In genomic region chrX:25007059-25008053, GRCh38 we compare ENCODE assay signal across 23 cellular contexts. TPM values are rescaled to one million over a fixed set of nuclear protein-coding genes. Genes with fewer than 3 reads are reported as not detected.
DNase-seq lines count a peak whose midpoint lies in the region; ATAC-seq, FAIRE-seq and TF ChIP-seq lines count a peak whose summit lies in the region.
"Had no signal": no experiment of that assay in that cellular context is flagged by ENCODE, and none has a peak within 500 bp of the region (broad histone marks: within the 10 kb centered on the region; RNA-seq: fewer than 3 reads in every experiment).

No MANE protein-coding gene starts in this region.

- peaks cover 12% of the 10 kb centered on the region for H3K4me1 Mint-ChIP-seq in activated naive CD8-positive, alpha-beta T cell treated with anti-CD3 and anti-CD28 coated beads, Interleukin-2, amount 10 ng/mL, durations not matched to agents 7 days and 5 days
- H3K4me1 Mint-ChIP-seq in CD14-positive monocyte: peaks cover 17% of the 10 kb centered on the region

- in situ Hi-C loops in mammary epithelial cell (cut with MboI; ENCODE audit: low sequenced_read_pairs in 2 of 2): no loop called here

- no peak for TF ChIP-seq POLR2A in breast epithelium (IDR thresholded peaks at IDR 0.05)
- TF ChIP-seq POLR2A in testis (IDR thresholded peaks at IDR 0.05): no peak

- H3K27me3 Mint-ChIP-seq in activated naive CD8-positive, alpha-beta T cell treated with anti-CD3 and anti-CD28 coated beads, Interleukin-2, amount 10 ng/mL, durations not matched to agents 7 days and 5 days: peaks cover 68% of the 10 kb centered on the region
- peaks cover 73 to 94% (median 86%) of the 10 kb centered on the region in 3 donors for H3K27me3 Mint-ChIP-seq in CD14-positive monocyte (ENCODE audit: low read depth in 3 of 3)

- no peaks in the 10 kb centered on the region for H4K20me1 ChIP-seq in mammary epithelial cell (ENCODE audit: insufficient read depth, low read length)

- peak overlapping the region; percentile 45 for H3K4me3 Mint-ChIP-seq in activated naive CD8-positive, alpha-beta T cell treated with anti-CD3 and anti-CD28 coated beads, Interleukin-2, amount 10 ng/mL, durations not matched to agents 7 days and 5 days
- H3K4me3 Mint-ChIP-seq in CD14-positive monocyte: peak overlapping the region in 1 of 2 donors; percentile 86

- peak overlapping the region in 2 of 3 experiments; percentile 12 to 20 for H3K4me3 ChIP-seq in mammary epithelial cell (replicated peaks in 1 of 3; ENCODE audit: insufficient read depth in 1 of 3, low read depth in 2 of 3, low read length in 3 of 3)
- H3K4me3 ChIP-seq in breast epithelium: peak overlapping the region in 1 of 3 donors; percentile 29
- H3K4me3 ChIP-seq in testis: peak overlapping the region in 1 of 2 donors; percentile 31
- H3K4me3 ChIP-seq in small intestine (ENCODE audit: low read depth in 1 of 2, low read length in 2 of 2): no peak overlapping the region
- H3K4me3 ChIP-seq: GM23248, upper lobe of left lung had no signal

- no peaks in the 10 kb centered on the region for H3K36me3 ChIP-seq in mammary epithelial cell (ENCODE audit: insufficient read depth, low read length)
- H3K36me3 ChIP-seq in breast epithelium: no peaks in the 10 kb centered on the region
- H3K36me3 ChIP-seq in testis (ENCODE audit: low read depth, missing control alignments): no peaks in the 10 kb centered on the region
- no peaks in the 10 kb centered on the region for H3K36me3 ChIP-seq in small intestine (ENCODE audit: control insufficient read depth in 2 of 2, insufficient read depth in 2 of 2, low read length in 2 of 2)
- H3K36me3 ChIP-seq: esophagus squamous epithelium, upper lobe of left lung had no signal

- H3K9me3 ChIP-seq in mammary epithelial cell (replicated peaks; ENCODE audit: insufficient read depth, low read length): peaks cover 3% of the 10 kb centered on the region
- no peaks in the 10 kb centered on the region for H3K9me3 ChIP-seq in breast epithelium
- no peaks in the 10 kb centered on the region for H3K9me3 ChIP-seq in testis
- no peaks in the 10 kb centered on the region for H3K9me3 ChIP-seq in small intestine (ENCODE audit: control insufficient read depth, low read depth)
- H3K9me3 ChIP-seq: esophagus squamous epithelium, upper lobe of left lung had no signal

- peaks cover 27% of the 10 kb centered on the region for H3K27me3 ChIP-seq in mammary epithelial cell (ENCODE audit: insufficient read depth, low read length)
- H3K27me3 ChIP-seq in breast epithelium: peaks cover 3 to 99% of the 10 kb centered on the region in 2 donors
- no peaks in the 10 kb centered on the region for H3K27me3 ChIP-seq in testis
- H3K27me3 ChIP-seq in small intestine (ENCODE audit: control insufficient read depth in 2 of 2, insufficient read depth in 2 of 2, low read length in 2 of 2): peaks cover 8 to 21% of the 10 kb centered on the region in 2 donors

- dilution Hi-C loops in mammary epithelial cell (cut with HindIII; ENCODE audit: low sequenced_read_pairs): no loop called here

- intact Hi-C loops in mammary epithelial cell (cut with micrococcal nuclease): no loop called here
- intact Hi-C loops in breast epithelium (cut with DNase I; ENCODE audit: low total_unique reads): no loop called here
- intact Hi-C loops in testis (cut with DNase I; ENCODE audit: low total_unique reads): no loop called here
- intact Hi-C loops in CD14-positive monocyte (cut with micrococcal nuclease): no loop called here

- POLR2A ChIA-PET in activated naive CD8-positive, alpha-beta T cell treated with anti-CD3 and anti-CD28 coated beads, Interleukin-2, amount 10 ng/mL, durations not matched to agents 7 days and 5 days (lab: Charles Lee): no interaction called here

- no peaks in the 10 kb centered on the region for H3K79me2 ChIP-seq in mammary epithelial cell (ENCODE audit: insufficient read depth, low read length)

- H3K27ac ChIP-seq in mammary epithelial cell (ENCODE audit: insufficient read depth, low read depth, low read length) (no peak overlapping the region), breast epithelium (no peak overlapping the region), testis (peak overlapping the region; percentile 77 to 85), small intestine (ENCODE audit: low read depth in 1 of 2, low read length in 1 of 2) (no peak overlapping the region)
- H3K27ac ChIP-seq: esophagus squamous epithelium, GM23248, upper lobe of left lung had no signal

- no peaks in the 10 kb centered on the region for H3K9me3 Mint-ChIP-seq in activated naive CD8-positive, alpha-beta T cell treated with anti-CD3 and anti-CD28 coated beads, Interleukin-2, amount 10 ng/mL, durations not matched to agents 7 days and 5 days
- H3K9me3 Mint-ChIP-seq in CD14-positive monocyte: peaks cover 0 to 36% (median 12%) of the 10 kb centered on the region in 7 donors

- DNase-seq in mammary epithelial cell (no peak), breast epithelium (ENCODE audit: low spot score in 2 of 2) (no peak), iPS-NIHi7 (ENCODE audit: extremely low spot score) (peak; percentile 51), testis (no peak), small intestine (no peak), CD14-positive monocyte (ENCODE audit: low spot score) (no peak)
- no peak for DNase-seq in activated naive CD8-positive, alpha-beta T cell treated with anti-CD3 and anti-CD28 coated beads, Interleukin-2, amount 10 ng/mL, durations not matched to agents 7 days and 5 days
- DNase-seq: AML-193; aorta; esophagus squamous epithelium; GM23248; hippocampal formation; naive thymus-derived CD8-positive, alpha-beta T cell; NCI-H1105; NCI-H2227 treated with DMSO at 0.1 percent for 48 hours; NK-92 treated with Interleukin-12 subunit alpha and Interleukin-12 subunit beta, amount 100 ng/mL, for 24 hours; stimulated activated CD4-positive, alpha-beta T cell treated with anti-CD3 and anti-CD28 coated beads, Interleukin-4, amount 100 ng/mL, for 24 hours; T-helper 17 cell had no signal

- H3K27ac Mint-ChIP-seq in activated naive CD8-positive, alpha-beta T cell treated with anti-CD3 and anti-CD28 coated beads, Interleukin-2, amount 10 ng/mL, durations not matched to agents 7 days and 5 days: no peak overlapping the region
- H3K27ac Mint-ChIP-seq in CD14-positive monocyte: no peak overlapping the region
- H3K27ac Mint-ChIP-seq: naive thymus-derived CD8-positive, alpha-beta T cell; T-helper 17 cell had no signal

- no peak for ATAC-seq in activated naive CD8-positive, alpha-beta T cell treated with anti-CD3 and anti-CD28 coated beads, Interleukin-2, amount 10 ng/mL, durations not matched to agents 7 days and 5 days (ENCODE audit: low read depth)
- ATAC-seq in HG03039 (IDR thresholded peaks at IDR 0.05; ENCODE audit: unreplicated experiment): no peak
- ATAC-seq: activated CD4-positive, CD25-positive, alpha-beta regulatory T cell treated with anti-CD3 and anti-CD28 coated beads, Interleukin-2, amount 50 U/mL, for 24 hours; naive thymus-derived CD8-positive, alpha-beta T cell; right cardiac atrium; T-helper 17 cell had no signal

- CTCF ChIA-PET in mammary epithelial cell (lab: Charles Lee; ENCODE audit: low non-redundant PET): no interaction called here

- peak overlapping the region; percentile 62 for H3K4me2 ChIP-seq in mammary epithelial cell (ENCODE audit: insufficient read depth, low read depth, low read length)

- H3K4me1 ChIP-seq in mammary epithelial cell (ENCODE audit: insufficient read depth, low read length) (peaks cover 15% of the 10 kb centered on the region), breast epithelium (no peaks in the 10 kb centered on the region), testis (no peaks in the 10 kb centered on the region), small intestine (ENCODE audit: control insufficient read depth in 2 of 2, insufficient read depth in 1 of 2, low read depth in 1 of 2, low read length in 1 of 2) (no peaks in the 10 kb centered on the region)

- WGBS in mammary epithelial cell (ENCODE audit: low coverage, missing lambda C conversion rate): 36% methylated on average over 9 of the region's 64 CpGs
- WGBS in testis, 2 donors: 7 to 8% methylated on average over 4 to 53 of the region's 64 CpGs
- 4 to 36% (median 20%) methylated on average over 19 to 64 of the region's 64 CpGs for WGBS in small intestine, 3 donors

- no peak for FAIRE-seq in small intestine (lab: Jason Lieb, UNC)

- peaks cover 4% of the 10 kb centered on the region for H3K36me3 Mint-ChIP-seq in activated naive CD8-positive, alpha-beta T cell treated with anti-CD3 and anti-CD28 coated beads, Interleukin-2, amount 10 ng/mL, durations not matched to agents 7 days and 5 days
- H3K36me3 Mint-ChIP-seq in CD14-positive monocyte: peaks cover 0 to 2% of the 10 kb centered on the region in 2 donors
- H3K36me3 Mint-ChIP-seq: naive thymus-derived CD8-positive, alpha-beta T cell had no signal

- H3K9ac ChIP-seq in mammary epithelial cell (ENCODE audit: insufficient read depth, low read length): no peak overlapping the region
- H3K9ac ChIP-seq: GM23248 had no signal

- TF ChIP-seq CTCF in mammary epithelial cell (conservative IDR thresholded peaks at IDR 0.05 in 1 of 2, IDR thresholded peaks at IDR 0.05 in 1 of 2; ENCODE audit: extremely low read depth in 1 of 2, insufficient read depth in 1 of 2, low read depth in 1 of 2, low read length in 2 of 2) (no peak), breast epithelium (IDR thresholded peaks at IDR 0.05) (no peak), testis (IDR thresholded peaks at IDR 0.05) (no peak), CD14-positive monocyte (IDR thresholded peaks at IDR 0.05) (no peak)

- no TSS peak for BruUV-seq in mammary epithelial cell (replicated peaks; lab: Mats Ljungman, UMichigan)

- peak overlapping the region; percentile 53 for H2AFZ ChIP-seq in mammary epithelial cell (ENCODE audit: low read depth, low read length)
- H2AFZ ChIP-seq: GM23248 had no signal

RNA-seq across cellular contexts. Expression of gene ARX, which starts 8.4 kb away (rescaled TPM):
- not detected for total RNA-seq in mammary epithelial cell
- not detected for polyA plus RNA-seq in mammary epithelial cell
- not detected for polyA minus RNA-seq in mammary epithelial cell
- under 1 TPM in 1 of 3 donors, not detected in 2; 0.33 TPM for total RNA-seq in breast epithelium
- not detected for total RNA-seq in activated naive CD8-positive, alpha-beta T cell treated with anti-CD3 and anti-CD28 coated beads, Interleukin-2, amount 10 ng/mL, durations not matched to agents 7 days and 5 days
- 10 to 100 TPM in 1 of 2 donors, 1 to 10 TPM in 1; 7.7 to 13.4 TPM for total RNA-seq in testis
- polyA plus RNA-seq in testis (ENCODE audit: insufficient read depth, low read depth, low replicate concordance): 4.9 TPM
- polyA plus RNA-seq in small intestine: under 1 TPM; 0.27 to 0.45 (median 0.31) TPM
- polyA plus RNA-seq in CD14-positive monocyte: not detected
- total RNA-seq: aorta; esophagus squamous epithelium; GM23248; lower leg skin; naive thymus-derived CD8-positive, alpha-beta T cell; right cardiac atrium; T-helper 17 cell had no signal
- polyA plus RNA-seq: aorta; GM23248; naive thymus-derived CD8-positive, alpha-beta T cell; right cardiac atrium had no signal

Comparison
In these comparisons a context has a peak if more than half of its experiments do, and no peak if none do; other contexts are left out.
1. H3K27ac ChIP-seq: peak in testis (2 of 2); none in mammary epithelial cell (single experiment), breast epithelium (0 of 2) and small intestine (0 of 2).
2. H3K4me3 ChIP-seq: peak in mammary epithelial cell (2 of 3); none in small intestine (0 of 2).
3. RNA of gene ARX, which starts 8.4 kb away (total RNA-seq): 7.7 to 13.4 TPM in testis; not detected in mammary epithelial cell, 0.33 TPM in breast epithelium and not detected in activated naive CD8-positive, alpha-beta T cell treated with anti-CD3 and anti-CD28 coated beads, Interleukin-2, amount 10 ng/mL, durations not matched to agents 7 days and 5 days; every median in the first group is over 4 times any median in the second.